In genomic region chr1:221699582-221700519, GRCh38 we compare ENCODE assay signal across 21 cellular contexts. TPM values are rescaled to one million over a fixed set of nuclear protein-coding genes. Genes with fewer than 3 reads are reported as not detected.
DNase-seq lines count a peak whose midpoint lies in the region; ATAC-seq, FAIRE-seq and TF ChIP-seq lines count a peak whose summit lies in the region.
"Had no signal": no experiment of that assay in that cellular context is flagged by ENCODE, and none has a peak within 500 bp of the region (broad histone marks: within the 10 kb centered on the region; RNA-seq: fewer than 3 reads in every experiment).

No MANE protein-coding gene starts in this region.

- H3K36me3 Mint-ChIP-seq in astrocyte (ENCODE audit: low read depth, unreplicated experiment), result peaks cover 11% of the 10 kb centered on the region
- peaks cover 9 to 13% of the 10 kb centered on the region in 2 donors for H3K36me3 Mint-ChIP-seq in activated T-cell treated with anti-CD3 and anti-CD28 coated beads, Interleukin-2, amount 50 U/mL, for 72 hours (ENCODE audit: insufficient read depth in 2 of 2)

- peaks cover 6% of the 10 kb centered on the region for H3K36me3 ChIP-seq in astrocyte (ENCODE audit: insufficient read depth, low read length)

- H3K4me1 Mint-ChIP-seq in astrocyte (ENCODE audit: low read depth, unreplicated experiment), result peaks cover 22% of the 10 kb centered on the region
- peaks cover 9% of the 10 kb centered on the region for H3K4me1 Mint-ChIP-seq in activated T-cell treated with anti-CD3 and anti-CD28 coated beads, Interleukin-2, amount 50 U/mL, for 72 hours (ENCODE audit: low read depth)
- H3K4me1 Mint-ChIP-seq: H9, IgD-negative memory B cell had no signal

- H3K27ac Mint-ChIP-seq in astrocyte (ENCODE audit: unreplicated experiment), result peak overlapping the region; percentile 89
- H3K27ac Mint-ChIP-seq in activated T-cell treated with anti-CD3 and anti-CD28 coated beads, Interleukin-2, amount 50 U/mL, for 72 hours, result no peak overlapping the region
- H3K27ac Mint-ChIP-seq: H9 had no signal

- H3K4me3 Mint-ChIP-seq in astrocyte (ENCODE audit: unreplicated experiment), result no peak overlapping the region
- H3K4me3 Mint-ChIP-seq in activated T-cell treated with anti-CD3 and anti-CD28 coated beads, Interleukin-2, amount 50 U/mL, for 72 hours, result no peak overlapping the region
- H3K4me3 Mint-ChIP-seq: H9, IgD-negative memory B cell, naive B cell had no signal

- H3K79me2 ChIP-seq in astrocyte (ENCODE audit: insufficient read depth, low read length), result no peaks in the 10 kb centered on the region

- H3K9me3 ChIP-seq in astrocyte (ENCODE audit: insufficient read depth, low read depth, low read length), result no peaks in the 10 kb centered on the region
- H3K9me3 ChIP-seq: esophagus muscularis mucosa, left ventricle myocardium inferior, psoas muscle, testis had no signal

- H3K27me3 ChIP-seq in astrocyte (ENCODE audit: insufficient read depth, low read length), result no peaks in the 10 kb centered on the region
- H3K27me3 ChIP-seq: dorsolateral prefrontal cortex, esophagus muscularis mucosa, testis had no signal

- POLR2A ChIA-PET in AG04449 (lab: Yijun Ruan, JAX), result interaction anchor here (0.6 to 1.2 kb wide), 4 partner anchors 42 to 261 kb away, joined by 3 to 7 read pairs (median 4); partner anchors contain the start of gene DUSP10

- no peak for ATAC-seq in activated T-cell treated with anti-CD3 and anti-CD28 coated beads, Interleukin-2, amount 50 U/mL, for 72 hours (replicated peaks in 1 of 2)
- ATAC-seq in GM18517 (IDR thresholded peaks at IDR 0.05; ENCODE audit: unreplicated experiment) (no peak), GM19452 (IDR thresholded peaks at IDR 0.05; ENCODE audit: unreplicated experiment) (no peak)
- ATAC-seq: psoas muscle had no signal

- CTCF ChIA-PET in AG04449 (lab: Yijun Ruan, JAX), result interaction anchor here (0.7 to 1.7 kb wide), 4 partner anchors 9 to 755 kb away, joined by 3 to 4 read pairs (median 4); no protein-coding TSS in a partner anchor

- peaks cover 10% of the 10 kb centered on the region for H3K4me1 ChIP-seq in astrocyte (ENCODE audit: insufficient read depth, low read length)
- H3K4me1 ChIP-seq: left ventricle myocardium inferior, testis had no signal

- H3K9ac ChIP-seq in astrocyte (ENCODE audit: low read length), result peak overlapping the region; percentile 9

- no peaks in the 10 kb centered on the region for H3K27me3 Mint-ChIP-seq in astrocyte (ENCODE audit: low read depth, unreplicated experiment)
- H3K27me3 Mint-ChIP-seq in activated T-cell treated with anti-CD3 and anti-CD28 coated beads, Interleukin-2, amount 50 U/mL, for 72 hours (ENCODE audit: low read depth), result no peaks in the 10 kb centered on the region
- H3K27me3 Mint-ChIP-seq: IgD-negative memory B cell, naive B cell had no signal

- no peak overlapping the region for H3K4me2 ChIP-seq in astrocyte (ENCODE audit: low read length)

- no peak overlapping the region for H3K27ac ChIP-seq in astrocyte (ENCODE audit: low read depth, low read length)
- H3K27ac ChIP-seq: esophagus muscularis mucosa, left ventricle myocardium inferior, testis had no signal

- H4K20me1 ChIP-seq in astrocyte (ENCODE audit: insufficient read depth, low read length), result no peaks in the 10 kb centered on the region

- DNase-seq in AG04449 (ENCODE audit: low read depth, low spot score) (peak; percentile 71), GM03348 (ENCODE audit: low spot score) (peak; percentile 59), astrocyte (ENCODE audit: low read depth) (peak; percentile 83), glomerular visceral epithelial cell (ENCODE audit: extremely low spot score) (peak; percentile 48), cortex of kidney (lab: John Stamatoyannopoulos, UW) (no peak)
- DNase-seq in activated T-cell treated with anti-CD3 and anti-CD28 coated beads, Interleukin-2, amount 50 U/mL, for 72 hours, result no peak
- DNase-seq: activated CD4-positive, alpha-beta T cell treated with anti-CD3 and anti-CD28 coated beads, Interleukin-2, amount 50 U/mL, for 4 hours; activated T-cell treated with anti-CD3 and anti-CD28 coated beads, Interleukin-2, amount 50 U/mL, for 48 hours; DMS153; dorsolateral prefrontal cortex; H9; left ventricle myocardium inferior; naive B cell; NCI-H1105 treated with DMSO at 0.1 percent for 48 hours; NCI-H2171; psoas muscle; testis had no signal

- H3K4me3 ChIP-seq in AG04449 (ENCODE audit: low read depth, low read length) (no peak overlapping the region), astrocyte (ENCODE audit: insufficient read depth, low read depth, low read length) (no peak overlapping the region)
- H3K4me3 ChIP-seq: dorsolateral prefrontal cortex, esophagus muscularis mucosa, left ventricle myocardium inferior, psoas muscle, testis had no signal

- H3K9me3 Mint-ChIP-seq in astrocyte (ENCODE audit: unreplicated experiment), result no peaks in the 10 kb centered on the region
- no peaks in the 10 kb centered on the region for H3K9me3 Mint-ChIP-seq in activated T-cell treated with anti-CD3 and anti-CD28 coated beads, Interleukin-2, amount 50 U/mL, for 72 hours
- H3K9me3 Mint-ChIP-seq: H9, IgD-negative memory B cell, naive B cell had no signal

- FAIRE-seq in astrocyte (lab: Jason Lieb, UNC), result no peak

- H2AFZ ChIP-seq in astrocyte (ENCODE audit: low read depth, low read length), result no peak overlapping the region

- TF ChIP-seq CTCF in AG04449 (IDR thresholded peaks at IDR 0.05; ENCODE audit: insufficient read depth, low read length, missing control alignments) (no peak), astrocyte (IDR thresholded peaks at IDR 0.05; ENCODE audit: insufficient read depth, low read depth, low read length) (no peak)

RNA-seq across cellular contexts. Expression of gene DUSP10, which starts 42.0 kb away (rescaled TPM):
- 34.8 and 45.8 TPM in 2 replicates for total RNA-seq in astrocyte
- 10 to 100 TPM; 14.3 TPM for total RNA-seq in activated T-cell treated with anti-CD3 and anti-CD28 coated beads, Interleukin-2, amount 50 U/mL, for 72 hours

Comparison
In these comparisons a context has a peak if more than half of its experiments do, and no peak if none do; other contexts are left out.
1. DNase-seq: peak in AG04449 (single experiment), GM03348 (single experiment), astrocyte (single experiment) and glomerular visceral epithelial cell (single experiment); none in cortex of kidney (single experiment) and activated T-cell treated with anti-CD3 and anti-CD28 coated beads, Interleukin-2, amount 50 U/mL, for 72 hours (0 of 2).